ENCODE assay signal across 11 cellular contexts in the genomic region with DNA sequence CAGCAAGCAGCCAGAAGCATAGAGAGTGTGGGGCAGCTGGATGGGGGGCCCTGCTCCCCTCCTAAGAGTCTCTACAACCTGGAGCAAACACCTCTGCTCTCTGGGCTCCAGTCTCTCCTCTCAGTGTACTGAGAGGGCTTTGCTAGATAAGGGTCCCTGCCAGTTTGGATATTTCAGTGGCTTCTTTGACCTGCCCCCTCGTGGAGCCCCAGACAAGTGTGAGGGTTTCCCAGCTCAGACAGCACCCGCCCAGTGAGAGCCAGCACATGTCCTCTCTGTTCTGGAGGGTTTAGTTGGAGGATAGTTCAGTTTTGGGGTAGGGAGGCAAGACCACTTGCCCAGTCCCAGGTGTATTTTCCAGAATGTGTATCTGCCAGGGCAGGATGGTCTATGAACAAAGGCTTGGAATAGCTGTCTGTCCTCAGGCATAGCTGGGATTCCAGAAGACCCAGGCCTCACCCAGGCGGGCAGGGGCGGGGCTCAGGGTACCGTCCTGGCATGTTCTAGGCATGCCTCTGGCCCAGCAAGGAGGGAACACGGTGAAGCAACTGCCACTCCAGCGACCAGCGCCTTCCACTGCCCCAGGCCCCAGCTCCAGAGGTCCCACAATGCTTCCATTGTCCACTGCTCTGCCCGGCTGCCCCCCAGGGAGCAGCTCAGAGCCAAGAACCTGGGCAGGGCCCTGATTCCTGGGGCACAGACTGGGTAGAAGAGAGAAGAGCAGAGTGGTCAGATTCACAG. TPM values are rescaled to one million over a fixed set of nuclear protein-coding genes. Genes with fewer than 3 reads are reported as not detected.
DNase-seq lines count a peak whose midpoint lies in the region; ATAC-seq, FAIRE-seq and TF ChIP-seq lines count a peak whose summit lies in the region.
"Had no signal": no experiment of that assay in that cellular context is flagged by ENCODE, and none has a peak within 500 bp of the region (broad histone marks: within the 10 kb centered on the region; RNA-seq: fewer than 3 reads in every experiment).

No MANE protein-coding gene starts in this region.

- TF ChIP-seq POLR2A in HepG2 (IDR thresholded peaks at IDR 0.05; ENCODE audit: insufficient read depth in 1 of 2, low read depth in 2 of 2, low read length in 2 of 2): no peak

- WGBS in HepG2 (ENCODE audit: low lambda C conversion rate): 3% methylated on average over 6 of the region's 9 CpGs

- POLR2A ChIA-PET in HepG2 (lab: Yijun Ruan, JAX): interaction anchor here (0.9 to 4.5 kb wide), 7 partner anchors 12 to 93 kb away, joined by 3 to 37 read pairs (median 7); a partner anchor contains a TSS

- H3K9me3 ChIP-seq in HUES48 (ENCODE audit: control insufficient read depth, insufficient read depth, low read length) (no peaks in the 10 kb centered on the region), HepG2 (ENCODE audit: low read length) (no peaks in the 10 kb centered on the region)
- H3K9me3 ChIP-seq: ovary had no signal

- H3K4me1 ChIP-seq in HUES48 (ENCODE audit: control insufficient read depth, insufficient read depth, low read length) (peaks cover 29% of the 10 kb centered on the region), HepG2 (ENCODE audit: insufficient read depth, low read length) (peaks cover 63% of the 10 kb centered on the region)

- intact Hi-C loops in HepG2 (cut with micrococcal nuclease; ENCODE audit: unreplicated experiment): no loop called here

- H3K4me3 ChIP-seq in HUES48 (ENCODE audit: low read depth, low read length): no peak overlapping the region
- H3K4me3 ChIP-seq in astrocyte of the spinal cord (ENCODE audit: low read depth, low read length): no peak overlapping the region
- H3K4me3 ChIP-seq in HepG2 (replicated peaks in 1 of 3; ENCODE audit: insufficient read depth in 1 of 3, low read depth in 2 of 3, low read length in 3 of 3): peak overlapping the region in 1 of 3 experiments; percentile 4; a peak in 1 of 6 replicates
- H3K4me3 ChIP-seq: ovary had no signal

- peak; percentile 22 for DNase-seq in astrocyte of the spinal cord (ENCODE audit: low read depth, low spot score)
- DNase-seq in HepG2 (ENCODE audit: low spot score): peak; percentile 77
- DNase-seq in substantia nigra (lab: John Stamatoyannopoulos, UW): peak in 43 of 49 donors; percentile 18 to 84 (median 61)
- no peak for DNase-seq in NCI-H2107 (lab: John Stamatoyannopoulos, UW)
- DNase-seq in T1000 (lab: John Stamatoyannopoulos, UW): no peak
- no peak for DNase-seq in NCI-H774 (lab: John Stamatoyannopoulos, UW)
- DNase-seq: KBM-7, ovary had no signal

- TF ChIP-seq CTCF in astrocyte of the spinal cord (IDR thresholded peaks at IDR 0.05; ENCODE audit: low read depth, low read length): no peak
- no peak for TF ChIP-seq CTCF in HepG2 (CRISPR knock-in tag; IDR thresholded peaks at IDR 0.05)

- H3K36me3 ChIP-seq in HUES48 (ENCODE audit: control insufficient read depth, insufficient read depth, low read length) (no peaks in the 10 kb centered on the region), HepG2 (replicated peaks in 1 of 2; ENCODE audit: control insufficient read depth in 1 of 2, insufficient read depth in 2 of 2, low read length in 2 of 2) (no peaks in the 10 kb centered on the region)
- H3K36me3 ChIP-seq: ovary had no signal

- no peak overlapping the region for H3K27ac ChIP-seq in HUES48 (ENCODE audit: low read depth, low read length)
- H3K27ac ChIP-seq in HepG2 (ENCODE audit: extremely low read length, insufficient read depth, low read length): peak overlapping the region; percentile 39
- H3K27ac ChIP-seq in substantia nigra (ENCODE audit: low read depth, low read length, poor library complexity, severe bottlenecking): peak overlapping the region; percentile 97
- H3K27ac ChIP-seq: ovary had no signal

- TF ChIP-seq EP300 in HepG2 (IDR thresholded peaks at IDR 0.05; ENCODE audit: low read depth in 2 of 2, low read length in 2 of 2) (no peak), HepG2 (CRISPR knock-in tag; IDR thresholded peaks at IDR 0.05; ENCODE audit: borderline replicate concordance) (no peak)

- in situ Hi-C loops in astrocyte of the spinal cord (cut with HindIII; ENCODE audit: low sequenced_read_pairs): no loop called here
- in situ Hi-C loops in HepG2 (cut with HindIII; ENCODE audit: extremely low pct_ligation_motif_present, low pct_unique_long_range_greater_than_20kb): no loop called here

- CTCF ChIA-PET in HepG2 (lab: Yijun Ruan, JAX; ENCODE audit: low intra/inter-chr PET ratio, low total read pairs): interaction anchor here (0.7 kb wide), 1 partner anchor 35 kb away, joined by 3 read pairs; no protein-coding TSS in a partner anchor

- FAIRE-seq in HepG2 (lab: Jason Lieb, UNC): no peak
- FAIRE-seq: H54 had no signal

- no peak for TF ChIP-seq RAD21 in HepG2 (CRISPR knock-in tag; IDR thresholded peaks at IDR 0.05)

- no TSS peak for BruUV-seq in HepG2 (replicated peaks; lab: Mats Ljungman, UMichigan)

- ATAC-seq in HepG2: peak; percentile 41
- no peak for ATAC-seq in GM18498 (IDR thresholded peaks at IDR 0.05; ENCODE audit: unreplicated experiment)

- H3K27me3 ChIP-seq in HUES48 (ENCODE audit: control insufficient read depth, insufficient read depth, low read length) (no peaks in the 10 kb centered on the region), HepG2 (ENCODE audit: control insufficient read depth in 1 of 2, insufficient read depth in 2 of 2, low read length in 2 of 2) (no peaks in the 10 kb centered on the region)
- H3K27me3 ChIP-seq: ovary had no signal

- no peak overlapping the region for H2AFZ ChIP-seq in HepG2 (ENCODE audit: low read length)

- no peaks in the 10 kb centered on the region for H3K79me2 ChIP-seq in HepG2 (ENCODE audit: insufficient read depth, low read length)

- H4K20me1 ChIP-seq in HepG2 (ENCODE audit: insufficient read depth, low read length): no peaks in the 10 kb centered on the region

- peak overlapping the region; percentile 41 for H3K4me2 ChIP-seq in HepG2 (ENCODE audit: low read depth, low read length)

- H3K9ac ChIP-seq in HUES48 (ENCODE audit: low read depth, low read length) (0 out of 2 replicates have a peak overlapping the region, but pooled peaks have one; percentile 3), HepG2 (ENCODE audit: insufficient read depth, low read depth, low read length) (peak overlapping the region; percentile 52)

RNA-seq across cellular contexts. Expression of a gene that starts 7.5 kb away (rescaled TPM):
- total RNA-seq in HepG2 (2016; rRNA removed; fragmentation: Illumina TruSeq; extraction: Trizol): 10.2 and 10.6 TPM in 2 replicates
- total RNA-seq in HepG2 (2016; cell fraction: cytosol; rRNA removed; fragmentation: Illumina TruSeq; extraction: Trizol; ENCODE audit: low read depth): 3.4 and 3.8 TPM in 2 replicates
- total RNA-seq in HepG2 (2016; cell fraction: insoluble cytoplasmic fraction; rRNA removed; fragmentation: Illumina TruSeq; extraction: Trizol): 9.0 and 10.7 TPM in 2 replicates
- total RNA-seq in HepG2 (2016; cell fraction: membrane; rRNA removed; fragmentation: Illumina TruSeq; extraction: Trizol): 13.1 and 14.5 TPM in 2 replicates
- 7.8 and 8.7 TPM in 2 replicates for total RNA-seq in HepG2 (2016; cell fraction: nucleus; rRNA removed; fragmentation: Illumina TruSeq; extraction: Trizol)
- polyA plus RNA-seq in HepG2 (2011; rRNA removed): 7.6 and 10.2 TPM in 2 replicates
- 6.7 and 7.5 TPM in 2 replicates for polyA plus RNA-seq in HepG2 (2011; cell fraction: cytosol; rRNA removed)
- polyA plus RNA-seq in HepG2 (2011; cell fraction: nucleus; rRNA removed): 20.3 and 21.4 TPM in 2 replicates
- polyA plus RNA-seq in HepG2 (2012): 6.6 and 10.9 TPM in 2 replicates
- 4.2 and 4.5 TPM in 2 replicates for polyA plus RNA-seq in HepG2 (2016; cell fraction: cytosol; fragmentation: Illumina TruSeq; extraction: Trizol; ENCODE audit: low read depth)
- 11.5 and 15.1 TPM in 2 replicates for polyA plus RNA-seq in HepG2 (2016; cell fraction: insoluble cytoplasmic fraction; fragmentation: Illumina TruSeq; extraction: Trizol; ENCODE audit: low read depth)
- 12.2 and 15.3 TPM in 2 replicates for polyA plus RNA-seq in HepG2 (2016; cell fraction: membrane; fragmentation: Illumina TruSeq; extraction: Trizol; ENCODE audit: low read depth)
- 14.0 and 21.3 TPM in 2 replicates for polyA plus RNA-seq in HepG2 (2016; cell fraction: nucleus; fragmentation: Illumina TruSeq; extraction: Trizol; ENCODE audit: insufficient read depth, low read depth)
- 20.1 and 35.6 TPM in 2 replicates for polyA minus RNA-seq in HepG2 (2011; rRNA and poly(A)+ RNA removed; ENCODE audit: low replicate concordance)
- 11.8 and 17.0 TPM in 2 replicates for polyA minus RNA-seq in HepG2 (2011; cell fraction: cytosol; rRNA and poly(A)+ RNA removed)
- polyA minus RNA-seq in HepG2 (2011; cell fraction: nucleus; rRNA and poly(A)+ RNA removed): 8.9 and 10.7 TPM in 2 replicates

RNA-seq across cellular contexts. Expression of a gene that starts 49.4 kb away (rescaled TPM):
- total RNA-seq in HepG2 (2016; rRNA removed; fragmentation: Illumina TruSeq; extraction: Trizol): 514 and 695 TPM in 2 replicates
- total RNA-seq in HepG2 (2016; cell fraction: cytosol; rRNA removed; fragmentation: Illumina TruSeq; extraction: Trizol; ENCODE audit: low read depth): 243 and 303 TPM in 2 replicates
- total RNA-seq in HepG2 (2016; cell fraction: insoluble cytoplasmic fraction; rRNA removed; fragmentation: Illumina TruSeq; extraction: Trizol): 490 and 695 TPM in 2 replicates
- 762 and 870 TPM in 2 replicates for total RNA-seq in HepG2 (2016; cell fraction: membrane; rRNA removed; fragmentation: Illumina TruSeq; extraction: Trizol)
- total RNA-seq in HepG2 (2016; cell fraction: nucleus; rRNA removed; fragmentation: Illumina TruSeq; extraction: Trizol): 260 and 289 TPM in 2 replicates
- polyA plus RNA-seq in HepG2 (2011; rRNA removed): 731 and 793 TPM in 2 replicates
- polyA plus RNA-seq in HepG2 (2011; cell fraction: cytosol; rRNA removed): 709 and 837 TPM in 2 replicates
- polyA plus RNA-seq in HepG2 (2011; cell fraction: nucleus; rRNA removed): 198 TPM in 2 replicates
- 793 and 993 TPM in 2 replicates for polyA plus RNA-seq in HepG2 (2012)
- 256 and 328 TPM in 2 replicates for polyA plus RNA-seq in HepG2 (2016; cell fraction: cytosol; fragmentation: Illumina TruSeq; extraction: Trizol; ENCODE audit: low read depth)
- 558 and 645 TPM in 2 replicates for polyA plus RNA-seq in HepG2 (2016; cell fraction: insoluble cytoplasmic fraction; fragmentation: Illumina TruSeq; extraction: Trizol; ENCODE audit: low read depth)
- polyA plus RNA-seq in HepG2 (2016; cell fraction: membrane; fragmentation: Illumina TruSeq; extraction: Trizol; ENCODE audit: low read depth): 640 and 832 TPM in 2 replicates
- 328 and 345 TPM in 2 replicates for polyA plus RNA-seq in HepG2 (2016; cell fraction: nucleus; fragmentation: Illumina TruSeq; extraction: Trizol; ENCODE audit: insufficient read depth, low read depth)
- polyA minus RNA-seq in HepG2 (2011; rRNA and poly(A)+ RNA removed; ENCODE audit: low replicate concordance): 689 and 781 TPM in 2 replicates
- 221 and 268 TPM in 2 replicates for polyA minus RNA-seq in HepG2 (2011; cell fraction: cytosol; rRNA and poly(A)+ RNA removed)
- polyA minus RNA-seq in HepG2 (2011; cell fraction: nucleus; rRNA and poly(A)+ RNA removed): 133 and 175 TPM in 2 replicates

RNA-seq across cellular contexts. Expression of a gene that starts 54.5 kb away (rescaled TPM):
- 31.9 and 33.6 TPM in 2 replicates for total RNA-seq in HepG2 (2016; rRNA removed; fragmentation: Illumina TruSeq; extraction: Trizol)
- total RNA-seq in HepG2 (2016; cell fraction: cytosol; rRNA removed; fragmentation: Illumina TruSeq; extraction: Trizol; ENCODE audit: low read depth): 14.6 and 15.2 TPM in 2 replicates
- total RNA-seq in HepG2 (2016; cell fraction: insoluble cytoplasmic fraction; rRNA removed; fragmentation: Illumina TruSeq; extraction: Trizol): 27.3 and 32.7 TPM in 2 replicates
- total RNA-seq in HepG2 (2016; cell fraction: membrane; rRNA removed; fragmentation: Illumina TruSeq; extraction: Trizol): 29.4 and 34.6 TPM in 2 replicates
- 20.7 and 24.5 TPM in 2 replicates for total RNA-seq in HepG2 (2016; cell fraction: nucleus; rRNA removed; fragmentation: Illumina TruSeq; extraction: Trizol)
- 28.5 and 33.1 TPM in 2 replicates for polyA plus RNA-seq in HepG2 (2011; rRNA removed)
- polyA plus RNA-seq in HepG2 (2011; cell fraction: cytosol; rRNA removed): 17.8 and 30.6 TPM in 2 replicates
- 64.2 and 84.7 TPM in 2 replicates for polyA plus RNA-seq in HepG2 (2011; cell fraction: nucleus; rRNA removed)
- polyA plus RNA-seq in HepG2 (2012): 14.5 and 14.8 TPM in 2 replicates
- 12.7 and 16.5 TPM in 2 replicates for polyA plus RNA-seq in HepG2 (2016; cell fraction: cytosol; fragmentation: Illumina TruSeq; extraction: Trizol; ENCODE audit: low read depth)
- 32.6 and 37.8 TPM in 2 replicates for polyA plus RNA-seq in HepG2 (2016; cell fraction: insoluble cytoplasmic fraction; fragmentation: Illumina TruSeq; extraction: Trizol; ENCODE audit: low read depth)
- 25.4 and 26.8 TPM in 2 replicates for polyA plus RNA-seq in HepG2 (2016; cell fraction: membrane; fragmentation: Illumina TruSeq; extraction: Trizol; ENCODE audit: low read depth)
- 46.2 and 51.6 TPM in 2 replicates for polyA plus RNA-seq in HepG2 (2016; cell fraction: nucleus; fragmentation: Illumina TruSeq; extraction: Trizol; ENCODE audit: insufficient read depth, low read depth)
- 44.8 and 54.2 TPM in 2 replicates for polyA minus RNA-seq in HepG2 (2011; rRNA and poly(A)+ RNA removed; ENCODE audit: low replicate concordance)
- 12.0 and 15.7 TPM in 2 replicates for polyA minus RNA-seq in HepG2 (2011; cell fraction: cytosol; rRNA and poly(A)+ RNA removed)
- 13.5 and 14.0 TPM in 2 replicates for polyA minus RNA-seq in HepG2 (2011; cell fraction: nucleus; rRNA and poly(A)+ RNA removed)

RNA-seq across cellular contexts. Expression of a gene that starts 54.8 kb away (rescaled TPM):
- 0.24 and 0.32 TPM in 2 replicates for total RNA-seq in HepG2 (2016; rRNA removed; fragmentation: Illumina TruSeq; extraction: Trizol)
- 0.40 and 0.44 TPM in 2 replicates for total RNA-seq in HepG2 (2016; cell fraction: cytosol; rRNA removed; fragmentation: Illumina TruSeq; extraction: Trizol; ENCODE audit: low read depth)
- total RNA-seq in HepG2 (2016; cell fraction: insoluble cytoplasmic fraction; rRNA removed; fragmentation: Illumina TruSeq; extraction: Trizol): 0.22 and 0.28 TPM in 2 replicates
- total RNA-seq in HepG2 (2016; cell fraction: membrane; rRNA removed; fragmentation: Illumina TruSeq; extraction: Trizol): 0.68 and 1.1 TPM in 2 replicates
- total RNA-seq in HepG2 (2016; cell fraction: nucleus; rRNA removed; fragmentation: Illumina TruSeq; extraction: Trizol): 0.50 TPM in 2 replicates
- polyA plus RNA-seq in HepG2 (2011; rRNA removed): 0.21 and 0.24 TPM in 2 replicates
- 0.13 and 0.25 TPM in 2 replicates for polyA plus RNA-seq in HepG2 (2011; cell fraction: cytosol; rRNA removed)
- 0.34 and 0.45 TPM in 2 replicates for polyA plus RNA-seq in HepG2 (2011; cell fraction: nucleus; rRNA removed)
- polyA plus RNA-seq in HepG2 (2012): 0.21 and 0.31 TPM in 2 replicates
- polyA plus RNA-seq in HepG2 (2016; cell fraction: cytosol; fragmentation: Illumina TruSeq; extraction: Trizol; ENCODE audit: low read depth): 0.36 and 0.62 TPM in 2 replicates
- 0.39 and 0.41 TPM in 2 replicates for polyA plus RNA-seq in HepG2 (2016; cell fraction: insoluble cytoplasmic fraction; fragmentation: Illumina TruSeq; extraction: Trizol; ENCODE audit: low read depth)
- polyA plus RNA-seq in HepG2 (2016; cell fraction: membrane; fragmentation: Illumina TruSeq; extraction: Trizol; ENCODE audit: low read depth): 0.43 and 0.85 TPM in 2 replicates
- polyA plus RNA-seq in HepG2 (2016; cell fraction: nucleus; fragmentation: Illumina TruSeq; extraction: Trizol; ENCODE audit: insufficient read depth, low read depth): 0.55 TPM in 1 of 2 replicates, not detected in the other
- 0.21 and 0.34 TPM in 2 replicates for polyA minus RNA-seq in HepG2 (2011; rRNA and poly(A)+ RNA removed; ENCODE audit: low replicate concordance)
- not detected in 2 replicates for polyA minus RNA-seq in HepG2 (2011; cell fraction: cytosol; rRNA and poly(A)+ RNA removed)
- 0.77 TPM in 1 of 2 replicates, not detected in the other for polyA minus RNA-seq in HepG2 (2011; cell fraction: nucleus; rRNA and poly(A)+ RNA removed)

RNA-seq across cellular contexts. Expression of a gene that starts 54.9 kb away (rescaled TPM):
- 135 and 147 TPM in 2 replicates for total RNA-seq in HepG2 (2016; rRNA removed; fragmentation: Illumina TruSeq; extraction: Trizol)
- 107 and 130 TPM in 2 replicates for total RNA-seq in HepG2 (2016; cell fraction: cytosol; rRNA removed; fragmentation: Illumina TruSeq; extraction: Trizol; ENCODE audit: low read depth)
- 141 and 150 TPM in 2 replicates for total RNA-seq in HepG2 (2016; cell fraction: insoluble cytoplasmic fraction; rRNA removed; fragmentation: Illumina TruSeq; extraction: Trizol)
- total RNA-seq in HepG2 (2016; cell fraction: membrane; rRNA removed; fragmentation: Illumina TruSeq; extraction: Trizol): 184 and 188 TPM in 2 replicates
- 49.0 and 50.7 TPM in 2 replicates for total RNA-seq in HepG2 (2016; cell fraction: nucleus; rRNA removed; fragmentation: Illumina TruSeq; extraction: Trizol)
- 136 and 158 TPM in 2 replicates for polyA plus RNA-seq in HepG2 (2011; rRNA removed)
- polyA plus RNA-seq in HepG2 (2011; cell fraction: cytosol; rRNA removed): 155 and 221 TPM in 2 replicates
- 72.1 and 83.3 TPM in 2 replicates for polyA plus RNA-seq in HepG2 (2011; cell fraction: nucleus; rRNA removed)
- polyA plus RNA-seq in HepG2 (2012): 135 and 152 TPM in 2 replicates
- 196 and 219 TPM in 2 replicates for polyA plus RNA-seq in HepG2 (2016; cell fraction: cytosol; fragmentation: Illumina TruSeq; extraction: Trizol; ENCODE audit: low read depth)
- polyA plus RNA-seq in HepG2 (2016; cell fraction: insoluble cytoplasmic fraction; fragmentation: Illumina TruSeq; extraction: Trizol; ENCODE audit: low read depth): 220 TPM in 2 replicates
- polyA plus RNA-seq in HepG2 (2016; cell fraction: membrane; fragmentation: Illumina TruSeq; extraction: Trizol; ENCODE audit: low read depth): 238 and 251 TPM in 2 replicates
- 117 and 120 TPM in 2 replicates for polyA plus RNA-seq in HepG2 (2016; cell fraction: nucleus; fragmentation: Illumina TruSeq; extraction: Trizol; ENCODE audit: insufficient read depth, low read depth)
- polyA minus RNA-seq in HepG2 (2011; rRNA and poly(A)+ RNA removed; ENCODE audit: low replicate concordance): 30.1 and 40.6 TPM in 2 replicates
- 33.1 TPM in 2 replicates for polyA minus RNA-seq in HepG2 (2011; cell fraction: cytosol; rRNA and poly(A)+ RNA removed)
- 14.9 and 15.7 TPM in 2 replicates for polyA minus RNA-seq in HepG2 (2011; cell fraction: nucleus; rRNA and poly(A)+ RNA removed)

Comparison
In these comparisons a context has a peak if more than half of its experiments do, and no peak if none do; other contexts are left out.
1. DNase-seq: peak in astrocyte of the spinal cord (single experiment), HepG2 (single experiment) and substantia nigra (43 of 49); none in NCI-H2107 (single experiment), T1000 (single experiment) and NCI-H774 (single experiment).